In genomic region chr6:149545754-149546471, GRCh38 we compare ENCODE assay signal across 8 cellular contexts. TPM values are rescaled to one million over a fixed set of nuclear protein-coding genes. Genes with fewer than 3 reads are reported as not detected.
DNase-seq lines count a peak whose midpoint lies in the region; TF ChIP-seq lines count a peak whose summit lies in the region.

Gene PPIL4 (minus strand): TSS chr6:149546043. CDS start chr6:149546005, 38 bp downstream.

- H3K4me3 ChIP-seq in GM08714 (ENCODE audit: low read length) (peak within 1 kb of the TSS; percentile 97), HFF-Myc (replicated peaks; ENCODE audit: low read depth, low read length) (peak within 1 kb of the TSS; percentile 80), SK-N-MC (peak within 1 kb of the TSS; percentile 80)

- DNase-seq in HFF-Myc (ENCODE audit: extremely low read depth, low read depth) (peak; percentile 63), MV-4-11 (lab: John Stamatoyannopoulos, UW) (peak; percentile 89), SK-N-MC (ENCODE audit: low read depth, low spot score) (peak; percentile 52), germinal center (ENCODE audit: low spot score) (peak; percentile 90), occipital lobe (lab: John Stamatoyannopoulos, UW) (peak; percentile 91)
- peak; percentile 96 for DNase-seq in activated naive CD4-positive, alpha-beta T cell treated with anti-CD3 and anti-CD28 coated beads, Interleukin-2, amount 50 U/mL, for 16 hours

- no peaks in the 10 kb centered on the region for H3K9me3 ChIP-seq in SK-N-MC (ENCODE audit: low read depth, low read length)

- peaks cover 3% of the 10 kb centered on the region for H3K36me3 ChIP-seq in SK-N-MC (ENCODE audit: insufficient read depth, low read length)

- peak within 1 kb of the TSS; percentile 87 for H3K9ac ChIP-seq in SK-N-MC (ENCODE audit: insufficient read length)

- peak; percentile 89 for TF ChIP-seq CTCF in HFF-Myc (IDR thresholded peaks at IDR 0.05; ENCODE audit: low read depth, low read length, missing control alignments)

- H3K27ac ChIP-seq in SK-N-MC = peak within 1 kb of the TSS; percentile 92
- H3K27ac ChIP-seq in temporal lobe (ENCODE audit: low read depth, low read length) = peak within 1 kb of the TSS; percentile 91

RNA-seq across cellular contexts. Expression of gene PPIL4, which starts in this region (rescaled TPM):
- 38.1 TPM for total RNA-seq in occipital lobe
- 31.0 TPM for total RNA-seq in temporal lobe

Comparison
In these comparisons a context has a peak if more than half of its experiments do, and no peak if none do; other contexts are left out.
1. Peak in every context shown above with its lines: DNase-seq, H3K4me3 ChIP-seq and H3K27ac ChIP-seq.